Comparison of ENCODE assay signal across 1 cellular context in genomic region chr11:105960252-105961245, GRCh38.
TF ChIP-seq lines count a peak whose summit lies in the region.

No MANE protein-coding gene starts in this region.

TF ChIP-seq in WTC11, 78 proteins besides CTCF, POLR2A, EP300 and RAD21 (continued from another document):
- TF ChIP-seq ZSCAN18 (CRISPR knock-in tag; IDR thresholded peaks at IDR 0.05) (0 out of 2 replicates have a peak, but pooled peaks have one; percentile 2), ETV6 (CRISPR knock-in tag; IDR thresholded peaks at IDR 0.05) (no peak), FOXP1 (CRISPR knock-in tag; IDR thresholded peaks at IDR 0.05; ENCODE audit: borderline replicate concordance) (peak; percentile 56; the same call in 1 of the 2 replicates), ZNF281 (CRISPR knock-in tag; IDR thresholded peaks at IDR 0.05) (peak; percentile 98), USF1 (CRISPR knock-in tag; IDR thresholded peaks at IDR 0.05) (peak; percentile 25; the same call in 1 of the 2 replicates)
